9 cellular contexts compared by ENCODE assay signal in the genomic region with DNA sequence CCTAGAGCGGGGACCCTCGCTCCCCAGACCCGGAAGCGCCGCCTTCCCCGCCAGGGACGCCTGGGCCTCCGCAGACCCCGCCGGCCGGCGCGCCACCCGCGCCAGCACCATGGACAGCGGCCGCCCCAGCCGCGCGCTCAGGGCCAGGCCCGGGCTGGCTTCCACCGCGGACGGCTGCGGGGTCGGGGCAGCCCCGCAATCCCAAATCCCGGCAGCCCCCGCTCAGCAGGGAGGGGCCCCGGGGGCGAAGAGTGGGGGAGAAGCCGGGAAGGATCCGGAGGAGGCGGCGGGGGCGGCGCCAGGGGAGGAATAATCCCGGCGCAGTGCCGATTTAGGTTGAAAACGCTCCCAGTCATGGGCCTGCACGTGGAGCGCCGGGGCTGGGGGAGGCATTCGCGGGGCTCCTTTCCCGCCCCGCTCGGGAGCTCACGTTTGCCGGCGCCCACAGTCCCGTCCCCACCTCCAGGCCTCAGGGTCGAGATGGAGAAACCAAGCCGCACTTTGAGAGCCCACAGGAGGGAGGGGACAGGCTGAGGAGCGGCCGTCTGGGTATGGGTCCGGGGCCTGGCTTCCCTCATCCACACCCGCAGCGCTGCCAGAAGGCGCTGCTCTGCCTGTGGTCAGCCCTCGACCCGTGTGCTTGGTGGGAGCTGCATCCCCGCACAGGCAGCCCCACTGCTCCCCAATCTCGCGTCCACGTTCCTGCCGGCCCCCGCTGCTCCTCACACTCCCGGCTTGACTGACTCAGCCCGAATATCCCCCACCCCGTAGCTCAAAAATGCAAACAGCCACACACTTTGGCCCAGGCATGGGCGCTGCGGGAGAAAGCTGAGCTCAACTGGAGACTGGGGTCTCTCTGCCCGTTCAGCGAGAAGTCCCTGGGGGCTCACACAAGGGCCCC. TPM values are rescaled to one million over a fixed set of nuclear protein-coding genes. Genes with fewer than 3 reads are reported as not detected.
DNase-seq lines count a peak whose midpoint lies in the region; ATAC-seq, FAIRE-seq and TF ChIP-seq lines count a peak whose summit lies in the region.
"Had no signal": no experiment of that assay in that cellular context is flagged by ENCODE, and none has a peak within 500 bp of the region (broad histone marks: within the 10 kb centered on the region; RNA-seq: fewer than 3 reads in every experiment).

No MANE protein-coding gene starts in this region.

- no peaks in the 10 kb centered on the region for H4K20me1 ChIP-seq in GM12878 (ENCODE audit: control insufficient read depth, insufficient read depth)

- no peak for TF ChIP-seq CTCF in Panc1 (IDR thresholded peaks at IDR 0.05)
- TF ChIP-seq CTCF in GM12878 (IDR thresholded peaks at IDR 0.05 in 2 of 3, conservative IDR thresholded peaks at IDR 0.05 in 1 of 3; ENCODE audit: control insufficient read depth in 2 of 3, extremely low read depth in 1 of 3, insufficient read depth in 1 of 3, low read depth in 3 of 3, low read length in 3 of 3), result no peak
- no peak for TF ChIP-seq CTCF in WERI-Rb-1 (IDR thresholded peaks at IDR 0.05; ENCODE audit: low read depth, low read length)

- H3K9me3 ChIP-seq in CD8-positive, alpha-beta memory T cell (ENCODE audit: low read length), result no peaks in the 10 kb centered on the region
- H3K9me3 ChIP-seq in Panc1 (ENCODE audit: control insufficient read depth, insufficient read depth, low read depth, low read length) (no peaks in the 10 kb centered on the region), GM12878 (replicated peaks; ENCODE audit: control insufficient read depth, insufficient read depth, low read length) (no peaks in the 10 kb centered on the region), WERI-Rb-1 (ENCODE audit: severe bottlenecking) (no peaks in the 10 kb centered on the region)
- no peaks in the 10 kb centered on the region for H3K9me3 ChIP-seq in naive thymus-derived CD4-positive, alpha-beta T cell (ENCODE audit: control insufficient read depth in 2 of 3, low read length in 3 of 3)

- no peaks in the 10 kb centered on the region for H3K79me2 ChIP-seq in GM12878 (ENCODE audit: control insufficient read depth, insufficient read depth, low read length)

- RAD21 ChIA-PET in GM12878 (lab: Charles Lee; ENCODE audit: unreplicated experiment), result no interaction called here

- H3K9ac ChIP-seq in GM12878 (ENCODE audit: control insufficient read depth, insufficient read depth, low read length), result no peak overlapping the region

- POLR2A ChIA-PET in CD8-positive, alpha-beta memory T cell (lab: Charles Lee), result no interaction called here
- POLR2A ChIA-PET in Panc1 (lab: Charles Lee), result no interaction called here
- POLR2A ChIA-PET in GM12878 (lab: Charles Lee), result no interaction called here
- POLR2A ChIA-PET in naive thymus-derived CD4-positive, alpha-beta T cell (lab: Charles Lee), result interaction anchor here (1.3 kb wide), 2 partner anchors 15 to 21 kb away, joined by 3 to 4 read pairs; partner anchors contain the start of gene STUB1

- no peaks in the 10 kb centered on the region for H3K9me3 Mint-ChIP-seq in CD8-positive, alpha-beta memory T cell
- no peaks in the 10 kb centered on the region for H3K9me3 Mint-ChIP-seq in naive thymus-derived CD4-positive, alpha-beta T cell
- H3K9me3 Mint-ChIP-seq: activated naive CD4-positive, alpha-beta T cell treated with anti-CD3 and anti-CD28 coated beads, Interleukin-2, amount 50 U/mL, for 24 hours had no signal

- H3K27ac ChIP-seq in CD8-positive, alpha-beta memory T cell (ENCODE audit: low read depth, low read length), result no peak overlapping the region
- no peak overlapping the region for H3K27ac ChIP-seq in Panc1 (ENCODE audit: low read length)
- H3K27ac ChIP-seq in GM12878 (ENCODE audit: control insufficient read depth, insufficient read depth), result no peak overlapping the region
- H3K27ac ChIP-seq in naive thymus-derived CD4-positive, alpha-beta T cell (ENCODE audit: low read depth, low read length), result no peak overlapping the region
- no peak overlapping the region for H3K27ac ChIP-seq in WERI-Rb-1

- peaks cover 34% of the 10 kb centered on the region for H3K27me3 ChIP-seq in CD8-positive, alpha-beta memory T cell (ENCODE audit: insufficient read depth, low read length, poor library complexity, severe bottlenecking)
- H3K27me3 ChIP-seq in Panc1 (ENCODE audit: control insufficient read depth, insufficient read depth, low read length) (no peaks in the 10 kb centered on the region), GM12878 (replicated peaks in 1 of 2; ENCODE audit: control insufficient read depth in 2 of 2, insufficient read depth in 2 of 2, low read length in 1 of 2) (peaks cover 0 to 11% of the 10 kb centered on the region in 2 experiments; a peak in 2 of 4 replicates), WERI-Rb-1 (ENCODE audit: insufficient read depth, low read depth, severe bottlenecking) (no peaks in the 10 kb centered on the region)
- peaks cover 0 to 13% of the 10 kb centered on the region in 2 donors for H3K27me3 ChIP-seq in naive thymus-derived CD4-positive, alpha-beta T cell (ENCODE audit: control insufficient read depth in 2 of 2, insufficient read depth in 2 of 2, low read length in 2 of 2)

- no peak for TF ChIP-seq POLR2A in GM12878 (IDR thresholded peaks at IDR 0.05; ENCODE audit: low read depth, low read length)

- no peak overlapping the region for H3K4me3 ChIP-seq in CD8-positive, alpha-beta memory T cell (ENCODE audit: low read length)
- H3K4me3 ChIP-seq in Panc1 (ENCODE audit: low read depth in 2 of 2, low read length in 2 of 2), result no peak overlapping the region
- no peak overlapping the region for H3K4me3 ChIP-seq in GM12878
- no peak overlapping the region for H3K4me3 ChIP-seq in naive thymus-derived CD4-positive, alpha-beta T cell (ENCODE audit: low read length)
- H3K4me3 ChIP-seq in WERI-Rb-1 (ENCODE audit: low read depth, low read length), result no peak overlapping the region

- TF ChIP-seq EP300 in GM12878 (IDR thresholded peaks at IDR 0.05; ENCODE audit: borderline replicate concordance in 1 of 2, control insufficient read depth in 1 of 2, low read depth in 2 of 2, low read length in 2 of 2), result no peak

- no peak for FAIRE-seq in GM12878 (lab: Jason Lieb, UNC)

- no peaks in the 10 kb centered on the region for H3K36me3 Mint-ChIP-seq in CD8-positive, alpha-beta memory T cell
- H3K36me3 Mint-ChIP-seq in naive thymus-derived CD4-positive, alpha-beta T cell, result no peaks in the 10 kb centered on the region
- H3K36me3 Mint-ChIP-seq: activated naive CD4-positive, alpha-beta T cell treated with anti-CD3 and anti-CD28 coated beads, Interleukin-2, amount 50 U/mL, for 24 hours had no signal

- TF ChIP-seq RAD21 in GM12878 (IDR thresholded peaks at IDR 0.05; ENCODE audit: insufficient read depth, low read depth, low read length), result no peak

- intact Hi-C loops in Panc1 (cut with micrococcal nuclease; ENCODE audit: unreplicated experiment), result no loop called here
- intact Hi-C loops in GM12878 (cut with micrococcal nuclease; ENCODE audit: unreplicated experiment), result no loop called here
- intact Hi-C loops in naive thymus-derived CD4-positive, alpha-beta T cell (cut with micrococcal nuclease), result loop anchor here in 1 of 2 donors (5.0 kb wide), 1 partner anchor 486 kb away; no protein-coding TSS in a partner anchor

- in situ Hi-C loops in Panc1 (cut with HindIII; ENCODE audit: low pct_unique_long_range_greater_than_20kb, low sequenced_read_pairs), result no loop called here
- in situ Hi-C loops in GM12878 (cut with MboI), result no loop called here

- ATAC-seq in Panc1 (peak; percentile 39; the same call in 1 of the 2 replicates), GM12878 (peak; percentile 72), GM18909 (IDR thresholded peaks at IDR 0.05; ENCODE audit: poor library complexity, unreplicated experiment) (no peak)
- peak; percentile 77 for ATAC-seq in naive thymus-derived CD4-positive, alpha-beta T cell

- H3K4me2 ChIP-seq in GM12878 (ENCODE audit: control insufficient read depth, insufficient read depth), result no peak overlapping the region

- H3K27me3 Mint-ChIP-seq in CD8-positive, alpha-beta memory T cell, result peaks cover 8 to 11% of the 10 kb centered on the region in 2 donors
- H3K27me3 Mint-ChIP-seq in naive thymus-derived CD4-positive, alpha-beta T cell, result peaks cover 10 to 37% (median 12%) of the 10 kb centered on the region in 5 donors

- H2AFZ ChIP-seq in GM12878 (ENCODE audit: control insufficient read depth, low read depth, low read length), result no peak overlapping the region

- peak overlapping the region in 1 of 7 donors; percentile 35 for H3K4me3 Mint-ChIP-seq in CD8-positive, alpha-beta memory T cell
- peak overlapping the region in 1 of 10 donors; percentile 28 for H3K4me3 Mint-ChIP-seq in naive thymus-derived CD4-positive, alpha-beta T cell
- H3K4me3 Mint-ChIP-seq: activated naive CD4-positive, alpha-beta T cell treated with anti-CD3 and anti-CD28 coated beads, Interleukin-2, amount 50 U/mL, for 24 hours had no signal

- H3K36me3 ChIP-seq in CD8-positive, alpha-beta memory T cell (ENCODE audit: insufficient read depth, low read length), result no peaks in the 10 kb centered on the region
- H3K36me3 ChIP-seq in Panc1 (ENCODE audit: control insufficient read depth, insufficient read depth, low read length), result peaks cover 5% of the 10 kb centered on the region; the same call in 1 of the 2 replicates
- H3K36me3 ChIP-seq in GM12878 (ENCODE audit: control insufficient read depth in 2 of 2, insufficient read depth in 2 of 2, low read length in 1 of 2), result no peaks in the 10 kb centered on the region
- no peaks in the 10 kb centered on the region for H3K36me3 ChIP-seq in naive thymus-derived CD4-positive, alpha-beta T cell (ENCODE audit: control insufficient read depth in 2 of 3, insufficient read depth in 3 of 3, low read length in 3 of 3)
- H3K36me3 ChIP-seq in WERI-Rb-1, result peaks cover 18% of the 10 kb centered on the region

- H3K4me1 Mint-ChIP-seq in CD8-positive, alpha-beta memory T cell, result peaks cover 11 to 35% (median 16%) of the 10 kb centered on the region in 3 donors
- H3K4me1 Mint-ChIP-seq in naive thymus-derived CD4-positive, alpha-beta T cell, result peaks cover 4 to 20% (median 9%) of the 10 kb centered on the region in 7 donors

- no TSS peak for BruUV-seq in Panc1 (replicated peaks; lab: Mats Ljungman, UMichigan)
- BruUV-seq in GM12878 (replicated peaks; lab: Mats Ljungman, UMichigan), result no TSS peak

- WGBS in GM12878 (ENCODE audit: insufficient coverage, insufficient replicate concordance, low lambda C conversion rate, missing lambda C conversion rate), result 6% methylated on average over 48 of the region's 76 CpGs

- CTCF ChIA-PET in CD8-positive, alpha-beta memory T cell (lab: Charles Lee), result no interaction called here
- CTCF ChIA-PET in Panc1 (lab: Charles Lee) (interaction anchor here (0.7 kb wide), 1 partner anchor 15 kb away, joined by 3 read pairs; no protein-coding TSS in a partner anchor), GM12878 (lab: Yijun Ruan, JAX) (no interaction called here)
- CTCF ChIA-PET in naive thymus-derived CD4-positive, alpha-beta T cell (lab: Charles Lee), result interaction anchor here (1.4 to 2.0 kb wide), 2 partner anchors 10 to 11 kb away, joined by 5 read pairs; no protein-coding TSS in a partner anchor

- peaks cover 28% of the 10 kb centered on the region for H3K4me1 ChIP-seq in CD8-positive, alpha-beta memory T cell (ENCODE audit: insufficient read depth, low read length)
- no peaks in the 10 kb centered on the region; the same call in 1 of the 2 replicates for H3K4me1 ChIP-seq in Panc1 (ENCODE audit: control insufficient read depth, insufficient read depth, low read length)
- H3K4me1 ChIP-seq in GM12878 (ENCODE audit: control insufficient read depth, insufficient read depth, low read length), result peaks cover under 1% of the 10 kb centered on the region; the same call in 1 of the 2 replicates
- H3K4me1 ChIP-seq in naive thymus-derived CD4-positive, alpha-beta T cell (ENCODE audit: control insufficient read depth in 2 of 2, insufficient read depth in 2 of 2, low read length in 2 of 2), result peaks cover 23 to 24% of the 10 kb centered on the region in 2 donors

- SMC1A ChIA-PET in GM12878 (lab: Charles Lee; ENCODE audit: uncharacterized antibody, unreplicated experiment), result no interaction called here

- DNase-seq in CD8-positive, alpha-beta memory T cell, result peak; percentile 43 to 68 (median 49)
- DNase-seq in Panc1 (ENCODE audit: low read depth, low spot score) (no peak), GM12878 (ENCODE audit: low read depth, low spot score) (no peak), NCI-H345 treated with DMSO at 0.1 percent for 48 hours (lab: John Stamatoyannopoulos, UW; ENCODE audit: unreplicated experiment) (no peak), WERI-Rb-1 (no peak), NCI-H2081 (lab: John Stamatoyannopoulos, UW) (no peak)
- DNase-seq in naive thymus-derived CD4-positive, alpha-beta T cell, result peak in 7 of 9 donors; percentile 48 to 78 (median 62)

- no peak overlapping the region for H3K27ac Mint-ChIP-seq in CD8-positive, alpha-beta memory T cell
- no peak overlapping the region for H3K27ac Mint-ChIP-seq in naive thymus-derived CD4-positive, alpha-beta T cell
- H3K27ac Mint-ChIP-seq: activated naive CD4-positive, alpha-beta T cell treated with anti-CD3 and anti-CD28 coated beads, Interleukin-2, amount 50 U/mL, for 24 hours had no signal

RNA-seq across cellular contexts. Expression of gene FBXL16, which starts 4.7 kb away (rescaled TPM):
- 10 to 100 TPM in 1 of 2 experiments, 1 to 10 TPM in 1; 7.6 to 11.1 TPM for total RNA-seq in CD8-positive, alpha-beta memory T cell
- 16.9 TPM for polyA plus RNA-seq in CD8-positive, alpha-beta memory T cell
- total RNA-seq in Panc1 (2021; ENCODE audit: unreplicated experiment), result 28.0 TPM
- polyA plus RNA-seq in Panc1 (2012; ENCODE audit: insufficient read length), result 46.0 TPM
- total RNA-seq in GM12878 (2013; cell fraction: nucleolus; rRNA removed), result 2.9 and 3.4 TPM in 2 replicates
- 0.23 and 0.44 TPM in 2 replicates for total RNA-seq in GM12878 (2014; rRNA removed)
- total RNA-seq in GM12878 (2014; rRNA removed; fragmentation: Illumina TruSeq; extraction: Trizol), result 0.13 and 0.14 TPM in 2 replicates
- total RNA-seq in GM12878 (2021), result 1.4 and 2.3 TPM in 2 replicates
- polyA plus RNA-seq in GM12878 (2011; ENCODE audit: low read depth), result 0.42 TPM
- 0.42 and 0.53 TPM in 2 replicates for polyA plus RNA-seq in GM12878 (2011; rRNA removed)
- polyA plus RNA-seq in GM12878 (2011; cell fraction: cytosol; rRNA removed), result 1.0 and 1.4 TPM in 2 replicates
- 3.7 and 4.2 TPM in 2 replicates for polyA plus RNA-seq in GM12878 (2011; cell fraction: nucleus; rRNA removed)
- 1.2 and 1.8 TPM in 2 replicates for polyA plus RNA-seq in GM12878 (2012)
- 0.08 and 0.25 TPM in 2 replicates for polyA plus RNA-seq in GM12878 (2014; fragmentation: Illumina TruSeq; extraction: Trizol)
- under 1 TPM; 0.13 to 0.19 TPM for polyA plus RNA-seq in GM12878 (2014; fragmentation: Nextera tagmentation; extraction: Ambion mirVana)
- 0.86 and 1.2 TPM in 2 replicates for polyA plus RNA-seq in GM12878 (2014; rRNA removed)
- under 1 TPM; 0.13 to 0.54 TPM for polyA plus RNA-seq in GM12878 (2016; fragmentation: Nextera tagmentation; extraction: Ambion mirVana)
- polyA minus RNA-seq in GM12878 (2011; rRNA and poly(A)+ RNA removed), result 0.29 and 0.62 TPM in 2 replicates
- 1.6 and 2.3 TPM in 2 replicates for polyA minus RNA-seq in GM12878 (2011; cell fraction: cytosol; rRNA and poly(A)+ RNA removed)
- polyA minus RNA-seq in GM12878 (2011; cell fraction: nucleus; rRNA and poly(A)+ RNA removed), result 0.85 and 0.96 TPM in 2 replicates
- 10 to 100 TPM; 13.2 to 45.4 (median 18.0) TPM for total RNA-seq in naive thymus-derived CD4-positive, alpha-beta T cell
- 10 to 100 TPM; 11.1 to 21.1 TPM for polyA plus RNA-seq in naive thymus-derived CD4-positive, alpha-beta T cell

RNA-seq across cellular contexts. Expression of gene WDR24, which starts 10.7 kb away (rescaled TPM):
- total RNA-seq in CD8-positive, alpha-beta memory T cell, result 10 to 100 TPM; 23.9 to 25.2 TPM
- polyA plus RNA-seq in CD8-positive, alpha-beta memory T cell, result 15.4 TPM
- 17.9 TPM for total RNA-seq in Panc1 (2021; ENCODE audit: unreplicated experiment)
- 23.4 TPM for polyA plus RNA-seq in Panc1 (2012; ENCODE audit: insufficient read length)
- 31.3 and 34.6 TPM in 2 replicates for total RNA-seq in GM12878 (2013; cell fraction: nucleolus; rRNA removed)
- 3.8 and 4.1 TPM in 2 replicates for total RNA-seq in GM12878 (2014; rRNA removed)
- 2.2 TPM in 2 replicates for total RNA-seq in GM12878 (2014; rRNA removed; fragmentation: Illumina TruSeq; extraction: Trizol)
- total RNA-seq in GM12878 (2021), result 16.5 and 19.7 TPM in 2 replicates
- 3.7 TPM for polyA plus RNA-seq in GM12878 (2011; ENCODE audit: low read depth)
- polyA plus RNA-seq in GM12878 (2011; rRNA removed), result 1.2 and 3.4 TPM in 2 replicates
- polyA plus RNA-seq in GM12878 (2011; cell fraction: cytosol; rRNA removed), result 6.3 and 9.4 TPM in 2 replicates
- polyA plus RNA-seq in GM12878 (2011; cell fraction: nucleus; rRNA removed), result 55.1 and 67.4 TPM in 2 replicates
- polyA plus RNA-seq in GM12878 (2012), result 11.6 and 13.8 TPM in 2 replicates
- 0.82 and 2.6 TPM in 2 replicates for polyA plus RNA-seq in GM12878 (2014; fragmentation: Illumina TruSeq; extraction: Trizol)
- under 1 TPM; 0.06 to 0.22 TPM for polyA plus RNA-seq in GM12878 (2014; fragmentation: Nextera tagmentation; extraction: Ambion mirVana)
- 9.4 and 12.9 TPM in 2 replicates for polyA plus RNA-seq in GM12878 (2014; rRNA removed)
- 10 to 100 TPM; 18.8 to 20.4 TPM for polyA plus RNA-seq in GM12878 (2016; fragmentation: Nextera tagmentation; extraction: Ambion mirVana)
- polyA minus RNA-seq in GM12878 (2011; rRNA and poly(A)+ RNA removed), result 5.0 and 11.4 TPM in 2 replicates
- 5.5 and 7.2 TPM in 2 replicates for polyA minus RNA-seq in GM12878 (2011; cell fraction: cytosol; rRNA and poly(A)+ RNA removed)
- polyA minus RNA-seq in GM12878 (2011; cell fraction: nucleus; rRNA and poly(A)+ RNA removed), result 11.7 and 18.8 TPM in 2 replicates
- 10 to 100 TPM; 13.3 to 19.4 (median 16.5) TPM for total RNA-seq in naive thymus-derived CD4-positive, alpha-beta T cell
- polyA plus RNA-seq in naive thymus-derived CD4-positive, alpha-beta T cell, result 10 to 100 TPM; 10.6 to 21.2 TPM

RNA-seq across cellular contexts. Expression of gene METRN, which starts 14.0 kb away (rescaled TPM):
- total RNA-seq in CD8-positive, alpha-beta memory T cell, result 10 to 100 TPM; 34.8 to 38.2 TPM
- polyA plus RNA-seq in CD8-positive, alpha-beta memory T cell, result 50.3 TPM
- total RNA-seq in Panc1 (2021; ENCODE audit: unreplicated experiment) (407 TPM), GM12878 (2014; rRNA removed) (12.8 and 14.3 TPM in 2 replicates), GM12878 (2014; rRNA removed; fragmentation: Illumina TruSeq; extraction: Trizol) (0.72 and 1.2 TPM in 2 replicates), GM12878 (2021) (6.2 and 8.9 TPM in 2 replicates)
- 561 TPM for polyA plus RNA-seq in Panc1 (2012; ENCODE audit: insufficient read length)
- total RNA-seq in GM12878 (2013; cell fraction: nucleolus; rRNA removed), result 2.3 and 2.5 TPM in 2 replicates
- polyA plus RNA-seq in GM12878 (2011; ENCODE audit: low read depth), result 0.34 TPM
- polyA plus RNA-seq in GM12878 (2011; rRNA removed) (1.3 and 5.9 TPM in 2 replicates), GM12878 (2014; fragmentation: Illumina TruSeq; extraction: Trizol) (0.05 and 0.15 TPM in 2 replicates), GM12878 (2014; fragmentation: Nextera tagmentation; extraction: Ambion mirVana) (under 1 TPM in 1 of 2 experiments, not detected in 1; 0.11 TPM), GM12878 (2014; rRNA removed) (9.4 and 11.0 TPM in 2 replicates), GM12878 (2016; fragmentation: Nextera tagmentation; extraction: Ambion mirVana) (1 to 10 TPM in 1 of 2 experiments, under 1 TPM in 1; 0.53 to 1.1 TPM)
- 6.4 and 20.6 TPM in 2 replicates for polyA plus RNA-seq in GM12878 (2011; cell fraction: cytosol; rRNA removed)
- polyA plus RNA-seq in GM12878 (2011; cell fraction: nucleus; rRNA removed), result 10.9 and 15.0 TPM in 2 replicates
- polyA plus RNA-seq in GM12878 (2012), result 2.3 and 4.5 TPM in 2 replicates
- polyA minus RNA-seq in GM12878 (2011; rRNA and poly(A)+ RNA removed), result 1.6 and 2.0 TPM in 2 replicates
- polyA minus RNA-seq in GM12878 (2011; cell fraction: cytosol; rRNA and poly(A)+ RNA removed), result 2.3 and 5.7 TPM in 2 replicates
- 2.2 and 3.7 TPM in 2 replicates for polyA minus RNA-seq in GM12878 (2011; cell fraction: nucleus; rRNA and poly(A)+ RNA removed)
- 1 to 10 TPM; 4.8 to 5.1 (median 5.0) TPM for total RNA-seq in naive thymus-derived CD4-positive, alpha-beta T cell
- 1 to 10 TPM; 3.7 to 4.5 TPM for polyA plus RNA-seq in naive thymus-derived CD4-positive, alpha-beta T cell

RNA-seq across cellular contexts. Expression of gene JMJD8, which starts 16.8 kb away (rescaled TPM):
- 10 to 100 TPM; 53.0 to 55.9 TPM for total RNA-seq in CD8-positive, alpha-beta memory T cell
- 56.6 TPM for polyA plus RNA-seq in CD8-positive, alpha-beta memory T cell
- total RNA-seq in Panc1 (2021; ENCODE audit: unreplicated experiment) (73.9 TPM), GM12878 (2014; rRNA removed) (30.5 and 37.6 TPM in 2 replicates), GM12878 (2014; rRNA removed; fragmentation: Illumina TruSeq; extraction: Trizol) (15.6 and 18.5 TPM in 2 replicates), GM12878 (2021) (38.2 and 39.1 TPM in 2 replicates)
- polyA plus RNA-seq in Panc1 (2012; ENCODE audit: insufficient read length), result 136 TPM
- 34.5 and 44.5 TPM in 2 replicates for total RNA-seq in GM12878 (2013; cell fraction: nucleolus; rRNA removed)
- 8.0 TPM for polyA plus RNA-seq in GM12878 (2011; ENCODE audit: low read depth)
- polyA plus RNA-seq in GM12878 (2011; rRNA removed) (8.0 and 23.5 TPM in 2 replicates), GM12878 (2014; fragmentation: Illumina TruSeq; extraction: Trizol) (8.0 and 23.9 TPM in 2 replicates), GM12878 (2014; fragmentation: Nextera tagmentation; extraction: Ambion mirVana) (1 to 10 TPM in 1 of 2 experiments, under 1 TPM in 1; 1.00 to 3.4 TPM), GM12878 (2014; rRNA removed) (46.5 and 47.2 TPM in 2 replicates), GM12878 (2016; fragmentation: Nextera tagmentation; extraction: Ambion mirVana) (10 to 100 TPM; 39.1 to 50.4 TPM)
- 42.2 and 55.5 TPM in 2 replicates for polyA plus RNA-seq in GM12878 (2011; cell fraction: cytosol; rRNA removed)
- 114 and 133 TPM in 2 replicates for polyA plus RNA-seq in GM12878 (2011; cell fraction: nucleus; rRNA removed)
- polyA plus RNA-seq in GM12878 (2012), result 18.7 and 24.7 TPM in 2 replicates
- 10.8 and 12.3 TPM in 2 replicates for polyA minus RNA-seq in GM12878 (2011; rRNA and poly(A)+ RNA removed)
- 11.1 and 13.1 TPM in 2 replicates for polyA minus RNA-seq in GM12878 (2011; cell fraction: cytosol; rRNA and poly(A)+ RNA removed)
- 25.0 and 41.8 TPM in 2 replicates for polyA minus RNA-seq in GM12878 (2011; cell fraction: nucleus; rRNA and poly(A)+ RNA removed)
- total RNA-seq in naive thymus-derived CD4-positive, alpha-beta T cell, result 10 to 100 TPM; 26.8 to 48.1 (median 37.2) TPM
- 10 to 100 TPM; 43.2 to 62.1 TPM for polyA plus RNA-seq in naive thymus-derived CD4-positive, alpha-beta T cell

RNA-seq across cellular contexts. Expression of gene ANTKMT, which starts 20.0 kb away (rescaled TPM):
- 10 to 100 TPM; 64.2 to 72.0 TPM for total RNA-seq in CD8-positive, alpha-beta memory T cell
- 127 TPM for polyA plus RNA-seq in CD8-positive, alpha-beta memory T cell
- total RNA-seq in Panc1 (2021; ENCODE audit: unreplicated experiment) (93.6 TPM), GM12878 (2014; rRNA removed) (38.4 and 51.7 TPM in 2 replicates), GM12878 (2014; rRNA removed; fragmentation: Illumina TruSeq; extraction: Trizol) (7.1 and 9.3 TPM in 2 replicates), GM12878 (2021) (60.5 and 67.8 TPM in 2 replicates)
- 75.7 TPM for polyA plus RNA-seq in Panc1 (2012; ENCODE audit: insufficient read length)
- 9.4 and 11.3 TPM in 2 replicates for total RNA-seq in GM12878 (2013; cell fraction: nucleolus; rRNA removed)
- 0.75 TPM for polyA plus RNA-seq in GM12878 (2011; ENCODE audit: low read depth)
- polyA plus RNA-seq in GM12878 (2011; rRNA removed) (3.3 and 5.6 TPM in 2 replicates), GM12878 (2014; fragmentation: Illumina TruSeq; extraction: Trizol) (0.62 TPM in 1 of 2 replicates, not detected in the other), GM12878 (2014; fragmentation: Nextera tagmentation; extraction: Ambion mirVana) (1 to 10 TPM in 1 of 2 experiments, under 1 TPM in 1; 0.58 to 3.1 TPM), GM12878 (2014; rRNA removed) (39.2 and 42.3 TPM in 2 replicates), GM12878 (2016; fragmentation: Nextera tagmentation; extraction: Ambion mirVana) (10 to 100 TPM; 44.5 to 54.8 TPM)
- polyA plus RNA-seq in GM12878 (2011; cell fraction: cytosol; rRNA removed), result 20.1 and 37.9 TPM in 2 replicates
- polyA plus RNA-seq in GM12878 (2011; cell fraction: nucleus; rRNA removed), result 37.1 and 61.4 TPM in 2 replicates
- 10.8 and 14.9 TPM in 2 replicates for polyA plus RNA-seq in GM12878 (2012)
- 0.73 and 2.0 TPM in 2 replicates for polyA minus RNA-seq in GM12878 (2011; rRNA and poly(A)+ RNA removed)
- polyA minus RNA-seq in GM12878 (2011; cell fraction: cytosol; rRNA and poly(A)+ RNA removed), result 7.2 and 7.3 TPM in 2 replicates
- 14.4 and 28.4 TPM in 2 replicates for polyA minus RNA-seq in GM12878 (2011; cell fraction: nucleus; rRNA and poly(A)+ RNA removed)
- total RNA-seq in naive thymus-derived CD4-positive, alpha-beta T cell, result 10 to 100 TPM; 11.9 to 20.7 (median 13.6) TPM
- polyA plus RNA-seq in naive thymus-derived CD4-positive, alpha-beta T cell, result 10 to 100 TPM; 14.7 to 26.8 TPM

Comparison
In these comparisons a context has a peak if more than half of its experiments do, and no peak if none do; other contexts are left out.
1. DNase-seq: peak in CD8-positive, alpha-beta memory T cell (5 of 5) and naive thymus-derived CD4-positive, alpha-beta T cell (7 of 9); none in Panc1 (single experiment), GM12878 (single experiment), NCI-H345 treated with DMSO at 0.1 percent for 48 hours (single experiment), WERI-Rb-1 (single experiment) and NCI-H2081 (0 of 2).
2. RNA of gene METRN, which starts 14.0 kb away (total RNA-seq): 407 TPM in Panc1 (single experiment); 34.8 to 38.2 TPM in CD8-positive, alpha-beta memory T cell, 0.72 to 14.3 TPM in GM12878 and 4.8 to 5.1 TPM in naive thymus-derived CD4-positive, alpha-beta T cell; every median in the first group is over 10 times any median in the second.
3. CTCF ChIA-PET loops: an anchor here in Panc1 (0.7 kb wide) and naive thymus-derived CD4-positive, alpha-beta T cell (1.4 to 2.0 kb wide); none called in CD8-positive, alpha-beta memory T cell and GM12878.